9 cellular contexts compared by ENCODE assay signal in genomic region chr18:75212626-75213110, GRCh38. TPM values are rescaled to one million over a fixed set of nuclear protein-coding genes. Genes with fewer than 3 reads are reported as not detected.
DNase-seq lines count a peak whose midpoint lies in the region; ATAC-seq and TF ChIP-seq lines count a peak whose summit lies in the region.
"Had no signal": no experiment of that assay in that cellular context is flagged by ENCODE, and none has a peak within 500 bp of the region (broad histone marks: within the 10 kb centered on the region; RNA-seq: fewer than 3 reads in every experiment).

No MANE protein-coding gene starts in this region.

- intact Hi-C loops in spleen (cut with DNase I; ENCODE audit: low total_unique reads), result no loop called here

- no peak for ATAC-seq in GM18870 (IDR thresholded peaks at IDR 0.05; ENCODE audit: unreplicated experiment)
- ATAC-seq in GM18873 (IDR thresholded peaks at IDR 0.05; ENCODE audit: low FRiP score, unreplicated experiment), result no peak

- no peaks in the 10 kb centered on the region for H3K9me3 ChIP-seq in spleen

- no peaks in the 10 kb centered on the region for H3K36me3 ChIP-seq in spleen

- peak overlapping the region; percentile 87 to 96 for H3K4me3 ChIP-seq in foreskin fibroblast (ENCODE audit: low read depth in 1 of 2, low read length in 2 of 2)
- H3K4me3 ChIP-seq in spleen, result peak overlapping the region in 7 of 8 donors; percentile 55 to 84 (median 75)

- peaks cover 23 to 78% (median 56%) of the 10 kb centered on the region in 6 donors for H3K4me1 ChIP-seq in spleen

- 72 to 81% (median 75%) methylated on average over 8 of the region's 8 CpGs for WGBS in spleen, 5 donors

- H3K27ac ChIP-seq in VCaP (peak overlapping the region; percentile 97), spleen (peak overlapping the region in 5 of 8 donors; percentile 32 to 97 (median 83))
- H3K27ac ChIP-seq: 22Rv1 had no signal

- H3K27me3 ChIP-seq in spleen (replicated peaks in 1 of 7), result no peaks in the 10 kb centered on the region

- DNase-seq in DMS 273 (lab: John Stamatoyannopoulos, UW; ENCODE audit: unreplicated experiment) (peak; percentile 49), DMS 273 treated with DMSO at 0.1 percent for 48 hours (lab: John Stamatoyannopoulos, UW) (no peak), foreskin fibroblast (peak in 1 of 2 donors; percentile 52), spleen (no peak), NCI-H2107 treated with DMSO at 0.1 percent for 48 hours (lab: John Stamatoyannopoulos, UW; ENCODE audit: unreplicated experiment) (no peak)

- no peak for TF ChIP-seq POLR2A in spleen (IDR thresholded peaks at IDR 0.05)

- TF ChIP-seq CTCF in VCaP (conservative IDR thresholded peaks at IDR 0.05) (no peak), foreskin fibroblast (IDR thresholded peaks at IDR 0.05; ENCODE audit: low read depth, low read length) (no peak), spleen (IDR thresholded peaks at IDR 0.05 in 8 of 11, conservative IDR thresholded peaks at IDR 0.05 in 3 of 11) (no peak)

RNA-seq across cellular contexts. Expression of gene TSHZ1, which starts 2.1 kb away (rescaled TPM):
- total RNA-seq in spleen, result 10 to 100 TPM; 14.9 to 26.4 (median 19.7) TPM
- 1 to 10 TPM; 4.1 to 6.1 (median 4.2) TPM for polyA plus RNA-seq in spleen

RNA-seq across cellular contexts. Expression of gene PTGR3, which starts 3.7 kb away (rescaled TPM):
- 10 to 100 TPM; 23.6 to 43.8 (median 36.7) TPM for total RNA-seq in spleen
- 10 to 100 TPM; 11.1 to 16.8 (median 12.3) TPM for polyA plus RNA-seq in spleen
